ENCODE assay signal across 30 cellular contexts in genomic region chr3:9686050-9686384, GRCh38. TPM values are rescaled to one million over a fixed set of nuclear protein-coding genes. Genes with fewer than 3 reads are reported as not detected.
"Had no signal": no experiment of that assay in that cellular context is flagged by ENCODE, and none has a peak within 500 bp of the region (broad histone marks: within the 10 kb centered on the region; RNA-seq: fewer than 3 reads in every experiment).

No MANE protein-coding gene starts in this region.

- H3K27ac Mint-ChIP-seq: mesothelial cell of epicardium had no signal

- H3K9me3 Mint-ChIP-seq: immature natural killer cell; mesothelial cell of epicardium; naive thymus-derived CD4-positive, alpha-beta T cell had no signal

- FAIRE-seq: bronchial epithelial cell, colon, endothelial cell of umbilical vein, kidney, small intestine had no signal

- H3K27me3 Mint-ChIP-seq: naive thymus-derived CD4-positive, alpha-beta T cell had no signal

- H3K4me3 Mint-ChIP-seq: immature natural killer cell; mesothelial cell of epicardium; naive thymus-derived CD4-positive, alpha-beta T cell had no signal

- H3K9me3 ChIP-seq: heart left ventricle, ovary, psoas muscle, sigmoid colon, transverse colon had no signal

- H3K4me1 ChIP-seq: foreskin keratinocyte, psoas muscle, sigmoid colon had no signal

- H3K4me1 Mint-ChIP-seq: immature natural killer cell; naive thymus-derived CD4-positive, alpha-beta T cell had no signal

- H3K4me3 ChIP-seq: heart left ventricle, ovary, psoas muscle, sigmoid colon, transverse colon had no signal

- H3K27me3 ChIP-seq: foreskin keratinocyte, heart left ventricle, ovary, sigmoid colon, transverse colon had no signal

- DNase-seq: activated CD4-positive, alpha-beta T cell treated with anti-CD3 and anti-CD28 coated beads for 4 hours; activated CD4-positive, alpha-beta T cell treated with anti-CD3 and anti-CD28 coated beads, Interleukin-2, amount 50 U/mL, for 4 hours; activated CD8-positive, alpha-beta memory T cell treated with anti-CD3 and anti-CD28 coated beads for 24 hours; activated gamma-delta T cell treated with Interleukin-2 at 50 U/mL for 16 hours; activated naive CD4-positive, alpha-beta T cell treated with anti-CD3 and anti-CD28 coated beads, Interleukin-2, amount 50 U/mL, for 16 hours; amniotic stem cell; dermis blood vessel endothelial cell; effector CD8-positive, alpha-beta T cell; foreskin keratinocyte; heart left ventricle; hypothalamus; immature natural killer cell; left colon; naive thymus-derived CD4-positive, alpha-beta T cell; ovary; psoas muscle; sigmoid colon; small intestine; stimulated activated CD4-positive, alpha-beta T cell treated with anti-CD3 and anti-CD28 coated beads, Interleukin-2, amount 100 ng/mL, for 24 hours; stimulated activated naive CD4-positive, alpha-beta T cell treated with Interleukin-2 at 50 U/mL for 16 hours; T1000; transverse colon had no signal

- H3K27ac ChIP-seq: foreskin keratinocyte, heart left ventricle, ovary, psoas muscle, sigmoid colon, transverse colon, VCaP had no signal

- ATAC-seq: esophagus mucosa; foreskin keratinocyte; heart left ventricle; left colon; naive thymus-derived CD4-positive, alpha-beta T cell; psoas muscle had no signal

- H3K36me3 ChIP-seq: ovary had no signal

RNA-seq across cellular contexts. Expression of gene CPNE9, which starts 17.6 kb away (rescaled TPM):
- total RNA-seq: bronchial epithelial cell, dermis blood vessel endothelial cell, endothelial cell of umbilical vein, esophagus mucosa, foreskin keratinocyte, heart left ventricle, left colon, ovary, psoas muscle, transverse colon, urinary bladder had no signal
- polyA plus RNA-seq: endothelial cell of umbilical vein, foreskin keratinocyte had no signal
